Comparison of ENCODE assay signal across 25 cellular contexts in genomic region chr14:51792819-51793218, GRCh38.
DNase-seq lines count a peak whose midpoint lies in the region; ATAC-seq and TF ChIP-seq lines count a peak whose summit lies in the region.
"Had no signal": no experiment of that assay in that cellular context is flagged by ENCODE, and none has a peak within 500 bp of the region (broad histone marks: within the 10 kb centered on the region; RNA-seq: fewer than 3 reads in every experiment).

No MANE protein-coding gene starts in this region.

- H3K4me2 ChIP-seq in PC-9: no peak overlapping the region
- H3K4me2 ChIP-seq: SK-N-SH had no signal

- H3K9me2 ChIP-seq in PC-9 (ENCODE audit: insufficient read depth): no peaks in the 10 kb centered on the region
- H3K9me2 ChIP-seq: SK-N-SH had no signal

- H3K27ac ChIP-seq in PC-9: no peak overlapping the region
- H3K27ac ChIP-seq: cardiac muscle cell, coronary artery, psoas muscle, skin epidermis, suprapubic skin, uterus had no signal

- peaks cover 2% of the 10 kb centered on the region for H3K9me3 Mint-ChIP-seq in endothelial cell (ENCODE audit: unreplicated experiment)
- peaks cover 0 to 1% (median 0%) of the 10 kb centered on the region in 6 donors for H3K9me3 Mint-ChIP-seq in immature natural killer cell
- H3K9me3 Mint-ChIP-seq: activated T-cell treated with anti-CD3 and anti-CD28 coated beads, Interleukin-2, amount 50 U/mL, for 4 hours had no signal

- no peaks in the 10 kb centered on the region for H3K36me3 ChIP-seq in PC-9 (ENCODE audit: low read depth)
- H3K36me3 ChIP-seq: cardiac muscle cell, suprapubic skin, uterus had no signal

- no peaks in the 10 kb centered on the region for H3F3A ChIP-seq in PC-9 (ENCODE audit: insufficient read depth, low read depth)

- H3K4me1 Mint-ChIP-seq in endothelial cell (ENCODE audit: unreplicated experiment) (no peaks in the 10 kb centered on the region), immature natural killer cell (no peaks in the 10 kb centered on the region)
- H3K4me1 Mint-ChIP-seq: naive B cell had no signal

- H3K36me3 Mint-ChIP-seq in endothelial cell (ENCODE audit: low read depth, unreplicated experiment) (no peaks in the 10 kb centered on the region), immature natural killer cell (peaks cover 0 to 6% (median 0%) of the 10 kb centered on the region in 3 donors)

- CTCF ChIA-PET in PC-9 (lab: Charles Lee): no interaction called here

- H3K4me3 ChIP-seq in PC-9: no peak overlapping the region
- H3K4me3 ChIP-seq: cardiac muscle cell, coronary artery, psoas muscle, skin epidermis, suprapubic skin, uterus had no signal

- intact Hi-C loops in PC-9 (cut with micrococcal nuclease; ENCODE audit: unreplicated experiment): no loop called here

- POLR2A ChIA-PET in PC-9 (lab: Charles Lee; ENCODE audit: unreplicated experiment): no interaction called here

- H4K20me1 ChIP-seq in PC-9 (ENCODE audit: insufficient read depth): no peaks in the 10 kb centered on the region

- H3K79me2 ChIP-seq in PC-9 (ENCODE audit: low read depth): no peaks in the 10 kb centered on the region

- DNase-seq in AG08395 (ENCODE audit: low spot score) (peak; percentile 47), H4 (ENCODE audit: low spot score) (peak; percentile 27), dedifferentiated amniotic fluid mesenchymal stem cell (ENCODE audit: extremely low spot score) (peak; percentile 94), iris pigment epithelial cell (ENCODE audit: low read depth) (peak; percentile 59), PC-9 (no peak), endothelial cell (ENCODE audit: low spot score) (no peak), immature natural killer cell (no peak)
- DNase-seq: activated CD4-positive, alpha-beta T cell treated with anti-CD3 and anti-CD28 coated beads for 1 hour; activated T-cell treated with anti-CD3 and anti-CD28 coated beads, Interleukin-2, amount 50 U/mL, for 4 hours; C1 segment of cervical spinal cord; naive B cell; NCI-H146; NCI-H2171; NCI-H69; psoas muscle; SK-N-SH; T-helper 17 cell; uterus had no signal

- no peak overlapping the region for H3K27ac Mint-ChIP-seq in endothelial cell (ENCODE audit: unreplicated experiment)
- no peak overlapping the region for H3K27ac Mint-ChIP-seq in immature natural killer cell
- H3K27ac Mint-ChIP-seq: naive B cell, T-helper 17 cell had no signal

- H3K4me3 Mint-ChIP-seq in endothelial cell (ENCODE audit: unreplicated experiment) (no peak overlapping the region), immature natural killer cell (no peak overlapping the region)
- H3K4me3 Mint-ChIP-seq: activated T-cell treated with anti-CD3 and anti-CD28 coated beads, Interleukin-2, amount 50 U/mL, for 4 hours; naive B cell; T-helper 17 cell had no signal

- no peak overlapping the region for H2AFZ ChIP-seq in PC-9

- no peaks in the 10 kb centered on the region for H3K4me1 ChIP-seq in PC-9 (replicated peaks; ENCODE audit: insufficient read depth)
- H3K4me1 ChIP-seq: psoas muscle, suprapubic skin, uterus had no signal

- no peaks in the 10 kb centered on the region for H3K27me3 ChIP-seq in PC-9 (ENCODE audit: insufficient read depth, low read depth)
- H3K27me3 ChIP-seq: cardiac muscle cell, suprapubic skin, uterus had no signal

- no peaks in the 10 kb centered on the region for H3K9me3 ChIP-seq in PC-9 (ENCODE audit: insufficient read depth, low read depth)
- H3K9me3 ChIP-seq: psoas muscle, SK-N-SH, suprapubic skin, uterus had no signal

- ATAC-seq in GM19397 (IDR thresholded peaks at IDR 0.05; ENCODE audit: unreplicated experiment): no peak
- ATAC-seq: activated T-cell treated with anti-CD3 and anti-CD28 coated beads, Interleukin-2, amount 50 U/mL, for 4 hours; HCT116; left lobe of liver; psoas muscle; T-helper 17 cell had no signal

- no TSS peak for BruUV-seq in PC-9 (replicated peaks; lab: Mats Ljungman, UMichigan)

- H3K27me3 Mint-ChIP-seq in endothelial cell (ENCODE audit: unreplicated experiment) (peaks cover 2% of the 10 kb centered on the region), immature natural killer cell (ENCODE audit: low read depth in 3 of 3) (peaks cover 0 to 7% (median 6%) of the 10 kb centered on the region in 3 donors)

- TF ChIP-seq CTCF in PC-9 (conservative IDR thresholded peaks at IDR 0.05) (no peak), endothelial cell (IDR thresholded peaks at IDR 0.05; ENCODE audit: unreplicated experiment) (no peak)

Comparison
In these comparisons a context has a peak if more than half of its experiments do, and no peak if none do; other contexts are left out.
1. DNase-seq: peak in AG08395 (single experiment), H4 (single experiment), dedifferentiated amniotic fluid mesenchymal stem cell (single experiment) and iris pigment epithelial cell (single experiment); none in PC-9 (0 of 2), endothelial cell (single experiment) and immature natural killer cell (0 of 3).